Comparison of ENCODE assay signal across 11 cellular contexts in the genomic region with DNA sequence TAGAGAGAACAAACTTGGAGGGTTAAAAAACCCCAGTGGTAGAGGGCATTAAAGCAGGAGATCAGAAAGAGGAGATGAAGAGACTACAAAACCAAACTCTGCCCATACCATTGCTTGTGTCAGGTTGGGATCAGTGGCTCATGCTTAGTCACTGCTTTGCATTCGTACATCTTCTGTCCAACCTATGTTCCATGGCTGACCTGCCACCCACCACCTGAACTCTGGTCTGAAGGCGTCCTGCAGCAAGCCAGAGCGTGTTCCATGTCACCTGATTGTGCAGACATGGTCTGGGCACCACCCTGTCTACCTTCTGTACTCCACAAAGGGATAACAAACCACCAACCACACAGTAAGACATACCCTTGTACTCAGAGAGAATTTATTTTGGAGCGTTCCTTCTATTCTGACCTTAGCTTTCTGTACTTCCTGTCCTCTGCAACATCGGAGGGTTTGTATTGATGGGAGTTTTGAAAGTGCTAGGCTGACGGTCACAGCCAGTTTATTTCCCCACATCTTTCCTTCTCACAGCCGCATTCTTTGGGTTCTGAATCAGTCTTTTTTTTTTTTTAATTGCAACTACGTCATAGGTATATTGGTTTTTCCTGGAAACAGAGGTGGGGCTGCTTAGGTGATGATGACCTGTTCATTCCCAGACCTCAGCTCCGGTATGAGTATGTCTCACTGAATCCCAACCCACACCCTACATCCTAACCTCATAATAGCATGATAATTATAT.
DNase-seq lines count a peak whose midpoint lies in the region; ATAC-seq and TF ChIP-seq lines count a peak whose summit lies in the region.
"Had no signal": no experiment of that assay in that cellular context is flagged by ENCODE, and none has a peak within 500 bp of the region (broad histone marks: within the 10 kb centered on the region; RNA-seq: fewer than 3 reads in every experiment).

No MANE protein-coding gene starts in this region.

- WGBS in adrenal gland, 4 donors: 66 to 69% (median 68%) methylated on average over 9 of the region's 9 CpGs

- peaks cover 17% of the 10 kb centered on the region for H3K27me3 Mint-ChIP-seq in activated CD4-positive, alpha-beta memory T cell treated with anti-CD3 and anti-CD28 coated beads for 36 hours

- H3K36me3 Mint-ChIP-seq in activated CD4-positive, alpha-beta memory T cell treated with anti-CD3 and anti-CD28 coated beads for 36 hours: no peaks in the 10 kb centered on the region

- H3K9ac ChIP-seq in HCT116 (ENCODE audit: low read length): no peak overlapping the region

- H3K9me3 ChIP-seq in HCT116 (ENCODE audit: control insufficient read depth in 1 of 2, insufficient read depth in 1 of 2, low read depth in 1 of 2, low read length in 2 of 2): no peaks in the 10 kb centered on the region
- H3K9me3 ChIP-seq in adrenal gland (replicated peaks in 1 of 3): no peaks in the 10 kb centered on the region
- H3K9me3 ChIP-seq: uterus had no signal

- no peaks in the 10 kb centered on the region for H3K9me3 Mint-ChIP-seq in activated CD4-positive, alpha-beta memory T cell treated with anti-CD3 and anti-CD28 coated beads for 36 hours

- TF ChIP-seq RAD21 in HCT116 (IDR thresholded peaks at IDR 0.05; ENCODE audit: low read depth): no peak

- peak overlapping the region; percentile 8 for H3K27ac Mint-ChIP-seq in activated CD4-positive, alpha-beta memory T cell treated with anti-CD3 and anti-CD28 coated beads for 36 hours

- H3K4me2 ChIP-seq in HCT116 (ENCODE audit: low read length): peak overlapping the region; percentile 50

- no peaks in the 10 kb centered on the region for H4K20me1 ChIP-seq in HCT116 (ENCODE audit: insufficient read depth)

- H3K36me3 ChIP-seq in HCT116 (ENCODE audit: control insufficient read depth in 1 of 2, insufficient read depth in 2 of 2, low read length in 2 of 2) (no peaks in the 10 kb centered on the region), adrenal gland (replicated peaks in 1 of 2) (no peaks in the 10 kb centered on the region)
- H3K36me3 ChIP-seq: uterus had no signal

- no peaks in the 10 kb centered on the region for H3K9me2 ChIP-seq in HCT116 (ENCODE audit: insufficient read depth)

- H3K27ac ChIP-seq in HCT116 (ENCODE audit: low read depth, low read length): no peak overlapping the region
- H3K27ac ChIP-seq in adrenal gland: peak overlapping the region in 1 of 5 donors; percentile 63
- H3K27ac ChIP-seq: uterus had no signal

- no TSS peak for BruUV-seq in HCT116 (replicated peaks; lab: Mats Ljungman, UMichigan)

- H3K27me3 ChIP-seq in HCT116 (ENCODE audit: insufficient read depth, low read length) (no peaks in the 10 kb centered on the region), adrenal gland (no peaks in the 10 kb centered on the region)
- H3K27me3 ChIP-seq: uterus had no signal

- TF ChIP-seq POLR2A in HCT116 (IDR thresholded peaks at IDR 0.05; ENCODE audit: borderline replicate concordance, extremely low read depth, insufficient read depth, insufficient read length) (no peak), adrenal gland (IDR thresholded peaks at IDR 0.05) (no peak)

- H3K4me1 Mint-ChIP-seq in activated CD4-positive, alpha-beta memory T cell treated with anti-CD3 and anti-CD28 coated beads for 36 hours (ENCODE audit: low read depth): peaks cover 4% of the 10 kb centered on the region

- POLR2A ChIA-PET in HCT116 (lab: Charles Lee): no interaction called here
- POLR2A ChIA-PET in activated CD4-positive, alpha-beta memory T cell treated with anti-CD3 and anti-CD28 coated beads for 36 hours (lab: Charles Lee): no interaction called here

- peaks cover 19 to 42% of the 10 kb centered on the region in 2 experiments for H3K4me1 ChIP-seq in HCT116 (ENCODE audit: control insufficient read depth in 1 of 2, insufficient read depth in 2 of 2, low read length in 2 of 2)
- H3K4me1 ChIP-seq in adrenal gland (replicated peaks in 1 of 2): peaks cover 0 to 11% of the 10 kb centered on the region in 2 donors
- H3K4me1 ChIP-seq: uterus had no signal

- intact Hi-C loops in HCT116 (cut with micrococcal nuclease) (no loop called here), adrenal gland (cut with DNase I) (no loop called here)
- intact Hi-C loops in activated CD4-positive, alpha-beta memory T cell treated with anti-CD3 and anti-CD28 coated beads for 36 hours (cut with micrococcal nuclease): no loop called here

- ATAC-seq in HCT116 (peak; percentile 13; the same call in 1 of the 2 replicates), HG02884 (IDR thresholded peaks at IDR 0.05; ENCODE audit: unreplicated experiment) (no peak), GM18868 (IDR thresholded peaks at IDR 0.05; ENCODE audit: unreplicated experiment) (no peak)

- H3K79me2 ChIP-seq in HCT116 (ENCODE audit: insufficient read depth, low read length): no peaks in the 10 kb centered on the region

- no peak overlapping the region for H3K4me3 Mint-ChIP-seq in activated CD4-positive, alpha-beta memory T cell treated with anti-CD3 and anti-CD28 coated beads for 36 hours

- H3K4me3 ChIP-seq in HCT116 (replicated peaks in 1 of 2; ENCODE audit: low read depth in 1 of 2, low read length in 2 of 2) (no peak overlapping the region), fibroblast of mammary gland (ENCODE audit: control insufficient read depth, low read depth, low read length) (no peak overlapping the region), skeletal muscle cell (ENCODE audit: low read depth, low read length) (no peak overlapping the region), adrenal gland (no peak overlapping the region)
- H3K4me3 ChIP-seq: uterus had no signal

- RAD21 ChIA-PET in HCT116 (lab: Charles Lee; ENCODE audit: low non-redundant PET in 1 of 2, low total read pairs in 2 of 2, uncharacterized antibody in 2 of 2, unreplicated experiment in 2 of 2): no interaction called here

- CTCF ChIA-PET in HCT116 (lab: Charles Lee): no interaction called here
- CTCF ChIA-PET in activated CD4-positive, alpha-beta memory T cell treated with anti-CD3 and anti-CD28 coated beads for 36 hours (lab: Charles Lee): interaction anchor here (0.6 kb wide), 1 partner anchor 9 kb away, joined by 4 read pairs; no protein-coding TSS in a partner anchor

- DNase-seq in HCT116 (ENCODE audit: low read depth, low spot score) (peak; percentile 22), fibroblast of mammary gland (ENCODE audit: low read depth) (peak; percentile 46), skeletal muscle cell (ENCODE audit: low read depth) (peak; percentile 45), mesenteric fat pad (ENCODE audit: low spot score) (no peak), adrenal gland (no peak)
- DNase-seq in activated CD4-positive, alpha-beta memory T cell treated with anti-CD3 and anti-CD28 coated beads for 36 hours: no peak
- DNase-seq: activated CD8-positive, alpha-beta memory T cell treated with anti-CD3 and anti-CD28 coated beads, Interleukin-2, amount 50 U/mL, for 4 hours; NCI-H82; uterus had no signal

- peak overlapping the region; percentile 63 for H2AFZ ChIP-seq in HCT116 (ENCODE audit: low read depth, low read length, poor library complexity, severe bottlenecking)

- no peak for TF ChIP-seq CTCF in HCT116 (IDR thresholded peaks at IDR 0.05 in 2 of 3, conservative IDR thresholded peaks at IDR 0.05 in 1 of 3; ENCODE audit: borderline replicate concordance in 1 of 3, insufficient read depth in 1 of 3, low read depth in 2 of 3, low read length in 2 of 3)
- no peak for TF ChIP-seq CTCF in fibroblast of mammary gland (conservative IDR thresholded peaks at IDR 0.05; ENCODE audit: control insufficient read depth, insufficient read depth, low read depth, low read length)
- TF ChIP-seq CTCF in adrenal gland (IDR thresholded peaks at IDR 0.05): no peak

TF ChIP-seq in HCT116, 20 proteins besides CTCF, POLR2A, EP300 and RAD21:
- TF ChIP-seq EZH2phosphoT487 (IDR thresholded peaks at IDR 0.05; ENCODE audit: borderline replicate concordance) (no peak), CBX3 (IDR thresholded peaks at IDR 0.05; ENCODE audit: low read depth) (no peak), SP1 (IDR thresholded peaks at IDR 0.05; ENCODE audit: low read depth) (peak; percentile 52), SIN3A (IDR thresholded peaks at IDR 0.05; ENCODE audit: low read depth) (no peak), JUND (IDR thresholded peaks at IDR 0.05) (no peak), MAX (IDR thresholded peaks at IDR 0.05) (no peak), FOSL1 (IDR thresholded peaks at IDR 0.05; ENCODE audit: low read depth) (peak; percentile 49; the same call in 1 of the 2 replicates), REST (IDR thresholded peaks at IDR 0.05; ENCODE audit: low read depth) (no peak), ELF1 (IDR thresholded peaks at IDR 0.05; ENCODE audit: borderline replicate concordance, low read depth) (no peak), YY1 (IDR thresholded peaks at IDR 0.05; ENCODE audit: extremely low read depth, insufficient replicate concordance, low read depth, low read length) (no peak), TCF7L2 (IDR thresholded peaks at IDR 0.05; ENCODE audit: borderline replicate concordance, extremely low read depth, insufficient read depth, insufficient read length) (no peak)

Comparison
In these comparisons a context has a peak if more than half of its experiments do, and no peak if none do; other contexts are left out.
1. DNase-seq: peak in HCT116 (single experiment), fibroblast of mammary gland (single experiment) and skeletal muscle cell (single experiment); none in activated CD4-positive, alpha-beta memory T cell treated with anti-CD3 and anti-CD28 coated beads for 36 hours (single experiment), mesenteric fat pad (single experiment) and adrenal gland (0 of 7).